ENCODE assay signal across 13 cellular contexts in genomic region chr13:43698009-43698408, GRCh38.
"Had no signal": no experiment of that assay in that cellular context is flagged by ENCODE, and none has a peak within 500 bp of the region (broad histone marks: within the 10 kb centered on the region; RNA-seq: fewer than 3 reads in every experiment).

No MANE protein-coding gene starts in this region.

- H3K4me1 ChIP-seq: lower lobe of right lung, testis, upper lobe of right lung had no signal

- H3K9me3 ChIP-seq: lower lobe of right lung, right atrium auricular region, testis, upper lobe of right lung had no signal

- H3K36me3 Mint-ChIP-seq: naive B cell had no signal

- ATAC-seq: activated CD4-positive, CD25-positive, alpha-beta regulatory T cell treated with anti-CD3 and anti-CD28 coated beads, Interleukin-2, amount 50 U/mL, for 24 hours; lower lobe of right lung; upper lobe of right lung had no signal

- H3K4me1 Mint-ChIP-seq: naive B cell had no signal

- DNase-seq: activated CD4-positive, alpha-beta T cell treated with anti-CD3 and anti-CD28 coated beads, Interleukin-2, amount 50 U/mL, for 4 hours; activated naive CD4-positive, alpha-beta T cell treated with anti-CD3 and anti-CD28 coated beads, Interleukin-2, amount 50 U/mL, for 16 hours; amniotic stem cell; kidney glomerular epithelial cell; lower lobe of right lung; naive B cell; stimulated activated CD4-positive, alpha-beta T cell treated with anti-CD3 and anti-CD28 coated beads, Interleukin-1b, Interleukin-23, amount 100 ng/mL, for 48 hours; stimulated activated naive CD4-positive, alpha-beta T cell; testis; upper lobe of right lung had no signal

- H3K27ac ChIP-seq: brain microvascular endothelial cell, lower lobe of right lung, testis, upper lobe of right lung had no signal

- H3K36me3 ChIP-seq: brain microvascular endothelial cell, lower lobe of right lung, right atrium auricular region, upper lobe of right lung had no signal

- H3K4me3 ChIP-seq: lower lobe of right lung, right atrium auricular region, testis, upper lobe of right lung had no signal

- H3K9me3 Mint-ChIP-seq: naive B cell had no signal

- H3K27me3 ChIP-seq: brain microvascular endothelial cell, right atrium auricular region, testis, upper lobe of right lung had no signal
